Comparison of ENCODE assay signal across 9 cellular contexts in genomic region chr2:29335391-29335790, GRCh38.
"Had no signal": no experiment of that assay in that cellular context is flagged by ENCODE, and none has a peak within 500 bp of the region (broad histone marks: within the 10 kb centered on the region; RNA-seq: fewer than 3 reads in every experiment).

No MANE protein-coding gene starts in this region.

- H2AFZ ChIP-seq: GM23248 had no signal

- H3K4me3 ChIP-seq: GM23248 had no signal

- H3K4me1 Mint-ChIP-seq: IgD-negative memory B cell had no signal

- H3K36me3 Mint-ChIP-seq: IgD-negative memory B cell had no signal

- DNase-seq: GM23248, GOT3, H7, HCEC 1CT, KBM-7 had no signal

- H3K9ac ChIP-seq: GM23248, KMS-11 had no signal

- H3K9me3 Mint-ChIP-seq: IgD-negative memory B cell had no signal

- H3K4me3 Mint-ChIP-seq: IgD-negative memory B cell had no signal

- ATAC-seq: HepG2 had no signal

- H3K27ac ChIP-seq: GM23248, HL-60, KMS-11 had no signal

- H3K4me2 ChIP-seq: KMS-11 had no signal

- H3K27ac Mint-ChIP-seq: IgD-negative memory B cell had no signal
